ENCODE assay signal across 12 cellular contexts in the genomic region with DNA sequence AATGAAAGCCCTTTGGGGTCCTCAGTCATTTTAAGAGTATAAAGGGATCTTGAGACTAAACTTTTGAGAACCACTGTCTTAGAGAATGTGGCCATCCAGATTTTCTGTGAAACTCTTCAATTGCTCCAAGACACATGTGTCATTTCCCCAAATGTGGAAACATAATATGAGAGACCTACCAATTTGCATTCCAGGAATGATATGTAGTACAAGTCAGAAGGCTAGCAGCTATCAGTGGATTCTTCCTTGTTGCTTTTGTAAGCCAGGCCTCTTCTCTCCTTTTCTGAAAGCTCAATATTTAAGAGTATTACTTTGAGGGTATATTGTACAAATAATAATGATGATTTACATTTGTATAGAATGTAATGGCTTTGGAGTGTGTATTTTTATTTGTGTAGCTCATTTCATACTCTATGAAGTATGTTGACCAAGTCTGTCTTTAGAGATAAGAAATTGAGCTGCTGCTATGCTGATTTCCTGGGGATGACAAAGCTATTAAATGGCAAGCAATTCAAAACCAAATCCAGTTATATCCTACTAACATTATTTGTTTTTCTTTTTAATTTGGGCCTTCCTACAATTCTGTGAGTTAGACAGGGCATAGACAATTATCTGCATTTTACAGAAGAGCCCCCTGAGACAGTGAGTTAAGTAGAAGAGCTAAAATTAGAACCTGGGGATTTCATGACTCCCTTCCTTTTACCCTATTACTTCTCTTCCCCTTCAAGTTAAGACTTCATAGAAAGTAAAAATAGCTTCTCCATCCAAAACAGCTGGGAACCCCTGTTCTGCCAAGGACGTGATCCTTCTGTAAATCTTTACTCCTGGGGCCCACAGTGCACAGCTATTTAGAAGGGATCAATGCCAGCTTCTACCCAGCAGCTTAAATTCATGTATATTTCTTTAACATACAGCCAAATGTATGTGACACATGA.
DNase-seq lines count a peak whose midpoint lies in the region; ATAC-seq and TF ChIP-seq lines count a peak whose summit lies in the region.
"Had no signal": no experiment of that assay in that cellular context is flagged by ENCODE, and none has a peak within 500 bp of the region (broad histone marks: within the 10 kb centered on the region; RNA-seq: fewer than 3 reads in every experiment).

No MANE protein-coding gene starts in this region.

- TF ChIP-seq CTCF in HEK293 (tag by site-specific recombination; IDR thresholded peaks at IDR 0.05) (no peak), PC-3 (conservative IDR thresholded peaks at IDR 0.05; ENCODE audit: low read depth, low read length) (no peak), fibroblast of lung (conservative IDR thresholded peaks at IDR 0.05 in 1 of 2, IDR thresholded peaks at IDR 0.05 in 1 of 2; ENCODE audit: low read depth in 1 of 2, low read length in 2 of 2) (no peak), gastrocnemius medialis (IDR thresholded peaks at IDR 0.05 in 4 of 5, conservative IDR thresholded peaks at IDR 0.05 in 1 of 5) (no peak)

- H3K79me2 ChIP-seq in PC-3 (ENCODE audit: low read length) (no peaks in the 10 kb centered on the region), fibroblast of lung (ENCODE audit: control insufficient read depth, insufficient read depth, low read length) (no peaks in the 10 kb centered on the region)

- no peaks in the 10 kb centered on the region for H4K20me1 ChIP-seq in PC-3 (ENCODE audit: low read length)
- no peaks in the 10 kb centered on the region for H4K20me1 ChIP-seq in fibroblast of lung (ENCODE audit: control insufficient read depth, extremely low read depth, insufficient read depth, low read length)

- in situ Hi-C loops in gastrocnemius medialis (cut with MboI; ENCODE audit: low sequenced_read_pairs in 4 of 4): no loop called here

- H3K27me3 ChIP-seq in PC-3 (ENCODE audit: low read length) (no peaks in the 10 kb centered on the region), fibroblast of lung (ENCODE audit: control insufficient read depth, insufficient read depth, low read length) (no peaks in the 10 kb centered on the region), gastrocnemius medialis (no peaks in the 10 kb centered on the region)

- DNase-seq in PC-3 (peak; percentile 27), fibroblast of lung (ENCODE audit: low read depth in 2 of 2) (peak in 1 of 2 donors; percentile 68), gastrocnemius medialis (no peak), NCI-H2081 treated with DMSO at 0.1 percent for 48 hours (lab: John Stamatoyannopoulos, UW) (no peak)
- DNase-seq in activated CD4-positive, alpha-beta T cell treated with anti-CD3 and anti-CD28 coated beads, Interleukin-2, amount 50 U/mL, for 48 hours: no peak
- DNase-seq: activated CD8-positive, alpha-beta memory T cell treated with anti-CD3 and anti-CD28 coated beads, Interleukin-2, amount 50 U/mL, for 4 hours; cerebellar nuclear complex; hippocampal formation; natural killer cell; stimulated activated CD4-positive, alpha-beta T cell treated with anti-CD3 and anti-CD28 coated beads, Interleukin-4, amount 100 ng/mL, for 1 hour had no signal

- CTCF ChIA-PET in HEK293 (lab: Yijun Ruan, JAX) (interaction anchor here (0.5 to 1.2 kb wide), 3 partner anchors 102 to 479 kb away, joined by 3 read pairs; no protein-coding TSS in a partner anchor), PC-3 (lab: Charles Lee) (no interaction called here)

- H3K4me3 ChIP-seq in HEK293 (ENCODE audit: low read depth, low read length) (no peak overlapping the region), PC-3 (ENCODE audit: low read length) (no peak overlapping the region), fibroblast of lung (replicated peaks in 1 of 4; ENCODE audit: control extremely low read depth in 1 of 4, insufficient read depth in 1 of 4, low read depth in 3 of 4, low read length in 4 of 4) (no peak overlapping the region), gastrocnemius medialis (no peak overlapping the region)

- no TSS peak for BruUV-seq in PC-3 (replicated peaks; lab: Mats Ljungman, UMichigan)

- H3K36me3 ChIP-seq in HEK293 (ENCODE audit: control insufficient read depth in 2 of 2, insufficient read depth in 1 of 2, low read length in 2 of 2) (no peaks in the 10 kb centered on the region), PC-3 (ENCODE audit: low read depth, low read length) (no peaks in the 10 kb centered on the region), fibroblast of lung (ENCODE audit: control insufficient read depth, insufficient read depth, low read length) (no peaks in the 10 kb centered on the region), gastrocnemius medialis (no peaks in the 10 kb centered on the region)

- H3K9ac ChIP-seq in PC-3 (ENCODE audit: low read length): no peak overlapping the region
- H3K9ac ChIP-seq in fibroblast of lung (ENCODE audit: insufficient read depth, low read length): no peak overlapping the region

- TF ChIP-seq POLR2A in gastrocnemius medialis (IDR thresholded peaks at IDR 0.05): no peak

- H3K4me2 ChIP-seq in PC-3 (ENCODE audit: low read length) (no peak overlapping the region), fibroblast of lung (ENCODE audit: extremely low read depth, insufficient read depth, low read length) (peak overlapping the region; percentile 1)

- H3K9me2 ChIP-seq in PC-3 (replicated peaks; ENCODE audit: low read length): no peaks in the 10 kb centered on the region

- H3K27ac ChIP-seq in HEK293 (ENCODE audit: extremely low read depth, low read depth, low read length) (no peak overlapping the region), PC-3 (ENCODE audit: low read length) (no peak overlapping the region), fibroblast of lung (ENCODE audit: insufficient read depth, low read length) (peak overlapping the region; percentile 5), gastrocnemius medialis (peak overlapping the region; percentile 7 to 51 (median 37))

- no peaks in the 10 kb centered on the region for H3F3A ChIP-seq in PC-3 (ENCODE audit: low read length, unreplicated experiment)

- H3K4me1 ChIP-seq in HEK293 (ENCODE audit: control insufficient read depth, insufficient read depth, low read length): no peaks in the 10 kb centered on the region
- H3K4me1 ChIP-seq in PC-3 (ENCODE audit: insufficient read depth, low read length): peaks cover 21% of the 10 kb centered on the region
- H3K4me1 ChIP-seq in fibroblast of lung (ENCODE audit: control insufficient read depth, extremely low read depth, insufficient read depth, low read length): peaks cover 10% of the 10 kb centered on the region
- H3K4me1 ChIP-seq in gastrocnemius medialis: peaks cover 13 to 34% of the 10 kb centered on the region in 2 donors

- H3K9me3 ChIP-seq in HEK293 (ENCODE audit: control insufficient read depth, insufficient read depth, low read depth, low read length) (no peaks in the 10 kb centered on the region), PC-3 (ENCODE audit: low read length) (no peaks in the 10 kb centered on the region), fibroblast of lung (ENCODE audit: control insufficient read depth, insufficient read depth, low read depth, low read length) (no peaks in the 10 kb centered on the region), gastrocnemius medialis (no peaks in the 10 kb centered on the region)

- POLR2A ChIA-PET in HEK293 (lab: Yijun Ruan, JAX) (no interaction called here), PC-3 (lab: Charles Lee; ENCODE audit: unreplicated experiment) (interaction anchor here (0.5 kb wide), 1 partner anchor 79 kb away, joined by 3 read pairs; no protein-coding TSS in a partner anchor)

- no peak overlapping the region for H2AFZ ChIP-seq in PC-3 (ENCODE audit: low read length)
- no peak overlapping the region for H2AFZ ChIP-seq in fibroblast of lung (ENCODE audit: low read length)

- ATAC-seq in PC-3: no peak
- ATAC-seq in gastrocnemius medialis: no peak
- no peak for ATAC-seq in HG03135 (IDR thresholded peaks at IDR 0.05; ENCODE audit: unreplicated experiment)
- ATAC-seq: natural killer cell had no signal

- intact Hi-C loops in PC-3 (cut with micrococcal nuclease) (no loop called here), gastrocnemius medialis (cut with DNase I; ENCODE audit: low total_unique reads) (no loop called here)

TF ChIP-seq in HEK293, 187 proteins besides CTCF, POLR2A, EP300 and RAD21 (continues in another document):
- no peak for TF ChIP-seq ZEB2 (tag by site-specific recombination; IDR thresholded peaks at IDR 0.05)
- TF ChIP-seq, protein P1, sequence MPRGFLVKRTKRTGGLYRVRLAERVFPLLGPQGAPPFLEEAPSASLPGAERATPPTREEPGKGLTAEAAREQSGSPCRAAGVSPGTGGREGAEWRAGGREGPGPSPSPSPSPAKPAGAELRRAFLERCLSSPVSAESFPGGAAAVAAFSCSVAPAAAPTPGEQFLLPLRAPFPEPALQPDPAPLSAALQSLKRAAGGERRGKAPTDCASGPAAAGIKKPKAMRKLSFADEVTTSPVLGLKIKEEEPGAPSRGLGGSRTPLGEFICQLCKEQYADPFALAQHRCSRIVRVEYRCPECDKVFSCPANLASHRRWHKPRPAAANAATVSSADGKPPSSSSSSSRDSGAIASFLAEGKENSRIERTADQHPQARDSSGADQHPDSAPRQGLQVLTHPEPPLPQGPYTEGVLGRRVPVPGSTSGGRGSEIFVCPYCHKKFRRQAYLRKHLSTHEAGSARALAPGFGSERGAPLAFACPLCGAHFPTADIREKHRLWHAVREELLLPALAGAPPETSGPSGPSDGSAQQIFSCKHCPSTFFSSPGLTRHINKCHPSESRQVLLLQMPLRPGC (tag by site-specific recombination; IDR thresholded peaks at IDR 0.05): no peak
- TF ChIP-seq, protein P2, sequence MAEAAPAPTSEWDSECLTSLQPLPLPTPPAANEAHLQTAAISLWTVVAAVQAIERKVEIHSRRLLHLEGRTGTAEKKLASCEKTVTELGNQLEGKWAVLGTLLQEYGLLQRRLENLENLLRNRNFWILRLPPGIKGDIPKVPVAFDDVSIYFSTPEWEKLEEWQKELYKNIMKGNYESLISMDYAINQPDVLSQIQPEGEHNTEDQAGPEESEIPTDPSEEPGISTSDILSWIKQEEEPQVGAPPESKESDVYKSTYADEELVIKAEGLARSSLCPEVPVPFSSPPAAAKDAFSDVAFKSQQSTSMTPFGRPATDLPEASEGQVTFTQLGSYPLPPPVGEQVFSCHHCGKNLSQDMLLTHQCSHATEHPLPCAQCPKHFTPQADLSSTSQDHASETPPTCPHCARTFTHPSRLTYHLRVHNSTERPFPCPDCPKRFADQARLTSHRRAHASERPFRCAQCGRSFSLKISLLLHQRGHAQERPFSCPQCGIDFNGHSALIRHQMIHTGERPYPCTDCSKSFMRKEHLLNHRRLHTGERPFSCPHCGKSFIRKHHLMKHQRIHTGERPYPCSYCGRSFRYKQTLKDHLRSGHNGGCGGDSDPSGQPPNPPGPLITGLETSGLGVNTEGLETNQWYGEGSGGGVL (tag by site-specific recombination; IDR thresholded peaks at IDR 0.05): no peak

Comparison
In these comparisons a context has a peak if more than half of its experiments do, and no peak if none do; other contexts are left out.
1. H3K27ac ChIP-seq: peak in fibroblast of lung (single experiment) and gastrocnemius medialis (4 of 4); none in HEK293 (single experiment) and PC-3 (single experiment).